In genomic region chr15:64690578-64691296, GRCh38 we compare ENCODE assay signal across 10 cellular contexts.
DNase-seq lines count a peak whose midpoint lies in the region; ATAC-seq, FAIRE-seq and TF ChIP-seq lines count a peak whose summit lies in the region.
"Had no signal": no experiment of that assay in that cellular context is flagged by ENCODE, and none has a peak within 500 bp of the region (broad histone marks: within the 10 kb centered on the region; RNA-seq: fewer than 3 reads in every experiment).

No MANE protein-coding gene starts in this region.

- no TSS peak for BruUV-seq in GM12878 (replicated peaks; lab: Mats Ljungman, UMichigan)

- intact Hi-C loops in GM12878 (cut with micrococcal nuclease; ENCODE audit: unreplicated experiment) (no loop called here), right lobe of liver (cut with DNase I) (no loop called here)

- POLR2A ChIA-PET in GM12878 (lab: Charles Lee) = interaction anchor here (0.6 to 1.4 kb wide), 3 partner anchors 10 to 371 kb away, joined by 3 to 6 read pairs (median 3); no protein-coding TSS in a partner anchor

- H3K9ac ChIP-seq in GM12878 (ENCODE audit: control insufficient read depth, insufficient read depth, low read length) = no peak overlapping the region

- no peak for DNase-seq in activated naive CD4-positive, alpha-beta T cell treated with anti-CD3 and anti-CD28 coated beads, Interleukin-2, amount 50 U/mL, for 16 hours
- no peak for DNase-seq in GM12878 (ENCODE audit: low read depth, low spot score)
- no peak for DNase-seq in right lobe of liver
- DNase-seq in type B pancreatic cell (ENCODE audit: extremely low spot score, unreplicated experiment) = no peak
- DNase-seq in HuH-7.5 (ENCODE audit: low spot score) = no peak
- no peak for DNase-seq in NCI-H146 treated with DMSO at 0.1 percent for 48 hours (lab: John Stamatoyannopoulos, UW; ENCODE audit: unreplicated experiment)
- DNase-seq in DMS79 (lab: John Stamatoyannopoulos, UW) = no peak

- no peaks in the 10 kb centered on the region for H3K27me3 Mint-ChIP-seq in activated naive CD4-positive, alpha-beta T cell treated with anti-CD3 and anti-CD28 coated beads, Interleukin-2, amount 50 U/mL, for 24 hours
- H3K27me3 Mint-ChIP-seq in type B pancreatic cell = no peaks in the 10 kb centered on the region
- H3K27me3 Mint-ChIP-seq: memory B cell had no signal

- RAD21 ChIA-PET in GM12878 (lab: Charles Lee; ENCODE audit: unreplicated experiment) = interaction anchor here (0.6 to 4.8 kb wide), 5 partner anchors 16 to 444 kb away, joined by 3 to 22 read pairs (median 3); no protein-coding TSS in a partner anchor

- H3K9me3 Mint-ChIP-seq in activated naive CD4-positive, alpha-beta T cell treated with anti-CD3 and anti-CD28 coated beads, Interleukin-2, amount 50 U/mL, for 24 hours = no peaks in the 10 kb centered on the region
- no peaks in the 10 kb centered on the region for H3K9me3 Mint-ChIP-seq in type B pancreatic cell
- H3K9me3 Mint-ChIP-seq: memory B cell had no signal

- H3K36me3 Mint-ChIP-seq in activated naive CD4-positive, alpha-beta T cell treated with anti-CD3 and anti-CD28 coated beads, Interleukin-2, amount 50 U/mL, for 24 hours = peaks cover 3% of the 10 kb centered on the region
- H3K36me3 Mint-ChIP-seq in type B pancreatic cell = peaks cover 39% of the 10 kb centered on the region

- peak overlapping the region; percentile 87 for H3K27ac Mint-ChIP-seq in activated naive CD4-positive, alpha-beta T cell treated with anti-CD3 and anti-CD28 coated beads, Interleukin-2, amount 50 U/mL, for 24 hours
- H3K27ac Mint-ChIP-seq in type B pancreatic cell = peak overlapping the region; percentile 16

- H3K27me3 ChIP-seq in GM12878 (replicated peaks in 1 of 2; ENCODE audit: control insufficient read depth in 2 of 2, insufficient read depth in 2 of 2, low read length in 1 of 2) (no peaks in the 10 kb centered on the region), right lobe of liver (no peaks in the 10 kb centered on the region)

- H3K4me3 Mint-ChIP-seq in activated naive CD4-positive, alpha-beta T cell treated with anti-CD3 and anti-CD28 coated beads, Interleukin-2, amount 50 U/mL, for 24 hours = no peak overlapping the region
- H3K4me3 Mint-ChIP-seq in type B pancreatic cell = no peak overlapping the region
- H3K4me3 Mint-ChIP-seq: memory B cell had no signal

- no peak for TF ChIP-seq EP300 in GM12878 (IDR thresholded peaks at IDR 0.05; ENCODE audit: borderline replicate concordance in 1 of 2, control insufficient read depth in 1 of 2, low read depth in 2 of 2, low read length in 2 of 2)

- H3K4me3 ChIP-seq in GM12878 (no peak overlapping the region), right lobe of liver (no peak overlapping the region)

- in situ Hi-C loops in GM12878 (cut with MboI) = no loop called here

- TF ChIP-seq CTCF in GM12878 (IDR thresholded peaks at IDR 0.05 in 2 of 3, conservative IDR thresholded peaks at IDR 0.05 in 1 of 3; ENCODE audit: control insufficient read depth in 2 of 3, extremely low read depth in 1 of 3, insufficient read depth in 1 of 3, low read depth in 3 of 3, low read length in 3 of 3) = peak in 2 of 3 experiments; percentile 3 to 16; a peak in 1 of 6 replicates
- peak; percentile 18 to 27 (median 23) for TF ChIP-seq CTCF in right lobe of liver (IDR thresholded peaks at IDR 0.05)
- peak; percentile 56 for TF ChIP-seq CTCF in type B pancreatic cell (conservative IDR thresholded peaks at IDR 0.05)

- H3K36me3 ChIP-seq in GM12878 (ENCODE audit: control insufficient read depth in 2 of 2, insufficient read depth in 2 of 2, low read length in 1 of 2) (peaks cover 11 to 26% of the 10 kb centered on the region in 2 experiments), right lobe of liver (peaks cover 0 to 42% (median 19%) of the 10 kb centered on the region in 4 donors)

- H3K79me2 ChIP-seq in GM12878 (ENCODE audit: control insufficient read depth, insufficient read depth, low read length) = peaks cover 17% of the 10 kb centered on the region

- WGBS in GM12878 (ENCODE audit: insufficient coverage, insufficient replicate concordance, low lambda C conversion rate, missing lambda C conversion rate) = 97% methylated on average over 6 of the region's 6 CpGs
- 61% methylated on average over 5 of the region's 6 CpGs for WGBS in right lobe of liver (ENCODE audit: insufficient coverage, low coverage, low lambda C conversion rate, missing lambda C conversion rate)

- H3K27ac ChIP-seq in GM12878 (ENCODE audit: control insufficient read depth, insufficient read depth) (no peak overlapping the region), right lobe of liver (peak overlapping the region in 2 of 3 donors; percentile 9 to 69)
- H3K27ac ChIP-seq: C4-2B had no signal

- CTCF ChIA-PET in GM12878 (lab: Yijun Ruan, JAX) = interaction anchor here (1.0 to 15.4 kb wide), 7 partner anchors 8 to 263 kb away, joined by 3 to 267 read pairs (median 4); no protein-coding TSS in a partner anchor

- H3K4me1 Mint-ChIP-seq in activated naive CD4-positive, alpha-beta T cell treated with anti-CD3 and anti-CD28 coated beads, Interleukin-2, amount 50 U/mL, for 24 hours = peaks cover 27% of the 10 kb centered on the region
- H3K4me1 Mint-ChIP-seq in type B pancreatic cell (ENCODE audit: unreplicated experiment) = peaks cover 38% of the 10 kb centered on the region

- H3K4me1 ChIP-seq in GM12878 (ENCODE audit: control insufficient read depth, insufficient read depth, low read length) (peaks cover 12% of the 10 kb centered on the region), right lobe of liver (peaks cover 0 to 33% (median 19%) of the 10 kb centered on the region in 4 donors)

- H3K4me2 ChIP-seq in GM12878 (ENCODE audit: control insufficient read depth, insufficient read depth) = no peak overlapping the region

- no peak for TF ChIP-seq RAD21 in GM12878 (IDR thresholded peaks at IDR 0.05; ENCODE audit: insufficient read depth, low read depth, low read length)

- no peaks in the 10 kb centered on the region for H4K20me1 ChIP-seq in GM12878 (ENCODE audit: control insufficient read depth, insufficient read depth)

- no peak overlapping the region for H2AFZ ChIP-seq in GM12878 (ENCODE audit: control insufficient read depth, low read depth, low read length)

- TF ChIP-seq POLR2A in GM12878 (IDR thresholded peaks at IDR 0.05; ENCODE audit: low read depth, low read length) (no peak), right lobe of liver (IDR thresholded peaks at IDR 0.05) (no peak)

- no peaks in the 10 kb centered on the region for H3K9me3 ChIP-seq in GM12878 (replicated peaks; ENCODE audit: control insufficient read depth, insufficient read depth, low read length)
- H3K9me3 ChIP-seq in right lobe of liver = no peaks in the 10 kb centered on the region

- SMC1A ChIA-PET in GM12878 (lab: Charles Lee; ENCODE audit: uncharacterized antibody, unreplicated experiment) = interaction anchor here (0.8 to 2.7 kb wide), 7 partner anchors 10 to 113 kb away, joined by 3 to 20 read pairs (median 3); no protein-coding TSS in a partner anchor

- FAIRE-seq in GM12878 (lab: Jason Lieb, UNC) = no peak

- ATAC-seq in GM12878 (peak; percentile 25; the same call in 1 of the 3 replicates), right lobe of liver (peak in 1 of 4 donors; percentile 4)

TF ChIP-seq in GM12878, 131 proteins besides CTCF, POLR2A, EP300 and RAD21:
- TF ChIP-seq PKNOX1 (IDR thresholded peaks at IDR 0.05) (peak; percentile 74), NKRF (conservative IDR thresholded peaks at IDR 0.05) (no peak), SMC3 (IDR thresholded peaks at IDR 0.05; ENCODE audit: borderline replicate concordance, low read length) (no peak)
